In genomic region chr9:77952641-77953341, GRCh38 we compare ENCODE assay signal across 9 cellular contexts.
DNase-seq lines count a peak whose midpoint lies in the region; ATAC-seq and TF ChIP-seq lines count a peak whose summit lies in the region.
"Had no signal": no experiment of that assay in that cellular context is flagged by ENCODE, and none has a peak within 500 bp of the region (broad histone marks: within the 10 kb centered on the region; RNA-seq: fewer than 3 reads in every experiment).

No MANE protein-coding gene starts in this region.

- H3K9me3 Mint-ChIP-seq in WTC11, result no peaks in the 10 kb centered on the region
- no peaks in the 10 kb centered on the region for H3K9me3 Mint-ChIP-seq in activated T-helper 2 cell treated with anti-CD3 and anti-CD28 coated beads, Interferon-gamma antibody, Interleukin-2, Interleukin-4, amounts not matched to agents 10 μg/mL and 5 μg/mL and 100 μg/mL, durations not matched to agents 14 hours and 24 hours and 36 hours

- H3K4me3 Mint-ChIP-seq in WTC11, result no peak overlapping the region
- no peak overlapping the region for H3K4me3 Mint-ChIP-seq in activated T-helper 2 cell treated with anti-CD3 and anti-CD28 coated beads, Interferon-gamma antibody, Interleukin-2, Interleukin-4, amounts not matched to agents 10 μg/mL and 5 μg/mL and 100 μg/mL, durations not matched to agents 14 hours and 24 hours and 36 hours (ENCODE audit: low read depth)

- no peaks in the 10 kb centered on the region for H3K27me3 ChIP-seq in HL-60 (ENCODE audit: insufficient read depth, poor library complexity, severe bottlenecking)
- no peaks in the 10 kb centered on the region for H3K27me3 ChIP-seq in thoracic aorta (replicated peaks; ENCODE audit: insufficient read depth)

- no peak overlapping the region for H3K4me3 ChIP-seq in HL-60 (replicated peaks; ENCODE audit: insufficient read depth, low read length)
- peak overlapping the region; percentile 41 for H3K4me3 ChIP-seq in thoracic aorta

- ATAC-seq in WTC11 (no peak), left cardiac atrium (peak; percentile 70 to 82), thoracic aorta (ENCODE audit: insufficient number of reproducible peaks, low FRiP score, low read depth) (no peak), GM19035 (IDR thresholded peaks at IDR 0.05; ENCODE audit: unreplicated experiment) (no peak)

- H3K36me3 ChIP-seq in thoracic aorta, result no peaks in the 10 kb centered on the region

- no peaks in the 10 kb centered on the region for H3K9me3 ChIP-seq in thoracic aorta

- intact Hi-C loops in left cardiac atrium (cut with DNase I), result no loop called here
- intact Hi-C loops in activated T-helper 2 cell treated with anti-CD3 and anti-CD28 coated beads, Interferon-gamma antibody, Interleukin-2, Interleukin-4, amounts not matched to agents 10 μg/mL and 5 μg/mL and 100 μg/mL, durations not matched to agents 14 hours and 24 hours and 36 hours (cut with micrococcal nuclease), result no loop called here

- no peaks in the 10 kb centered on the region for H3K27me3 Mint-ChIP-seq in WTC11 (ENCODE audit: low read depth)
- H3K27me3 Mint-ChIP-seq in activated T-helper 2 cell treated with anti-CD3 and anti-CD28 coated beads, Interferon-gamma antibody, Interleukin-2, Interleukin-4, amounts not matched to agents 10 μg/mL and 5 μg/mL and 100 μg/mL, durations not matched to agents 14 hours and 24 hours and 36 hours (ENCODE audit: low read depth), result no peaks in the 10 kb centered on the region

- H3K4me1 Mint-ChIP-seq in WTC11, result peaks cover 79% of the 10 kb centered on the region
- peaks cover 33% of the 10 kb centered on the region for H3K4me1 Mint-ChIP-seq in activated T-helper 2 cell treated with anti-CD3 and anti-CD28 coated beads, Interferon-gamma antibody, Interleukin-2, Interleukin-4, amounts not matched to agents 10 μg/mL and 5 μg/mL and 100 μg/mL, durations not matched to agents 14 hours and 24 hours and 36 hours (ENCODE audit: low read depth)

- no peak for TF ChIP-seq CTCF in HL-60 (IDR thresholded peaks at IDR 0.05; ENCODE audit: insufficient read depth, low read length)
- TF ChIP-seq CTCF in WTC11 (IDR thresholded peaks at IDR 0.05), result no peak
- no peak for TF ChIP-seq CTCF in thoracic aorta (IDR thresholded peaks at IDR 0.05)

- CTCF ChIA-PET in WTC11 (lab: Charles Lee), result interaction anchor here (0.7 kb wide), 1 partner anchor 25 kb away, joined by 3 read pairs; no protein-coding TSS in a partner anchor

- peaks cover 45 to 78% of the 10 kb centered on the region in 2 donors for H3K4me1 ChIP-seq in thoracic aorta (ENCODE audit: control insufficient read depth in 1 of 2, low read depth in 2 of 2)

- H3K36me3 Mint-ChIP-seq in WTC11, result no peaks in the 10 kb centered on the region
- peaks cover 4% of the 10 kb centered on the region for H3K36me3 Mint-ChIP-seq in activated T-helper 2 cell treated with anti-CD3 and anti-CD28 coated beads, Interferon-gamma antibody, Interleukin-2, Interleukin-4, amounts not matched to agents 10 μg/mL and 5 μg/mL and 100 μg/mL, durations not matched to agents 14 hours and 24 hours and 36 hours (ENCODE audit: low read depth)

- DNase-seq in HL-60 (ENCODE audit: low read depth in 1 of 2, low spot score in 1 of 2) (no peak), WTC11 (ENCODE audit: low spot score) (no peak), left cardiac atrium (no peak), thoracic aorta (ENCODE audit: low spot score) (no peak), superior temporal gyrus (ENCODE audit: extremely low spot score) (no peak), NCI-H2196 treated with DMSO at 0.1 percent for 48 hours (lab: John Stamatoyannopoulos, UW; ENCODE audit: unreplicated experiment) (no peak)
- DNase-seq in activated T-helper 2 cell treated with anti-CD3 and anti-CD28 coated beads, Interferon-gamma antibody, Interleukin-2, Interleukin-4, amounts not matched to agents 10 μg/mL and 5 μg/mL and 100 μg/mL, durations not matched to agents 14 hours and 24 hours and 36 hours (ENCODE audit: low spot score), result no peak
- DNase-seq: occipital lobe had no signal

- peak overlapping the region; percentile 16; the same call in 1 of the 2 replicates for H3K27ac Mint-ChIP-seq in WTC11
- H3K27ac Mint-ChIP-seq in activated T-helper 2 cell treated with anti-CD3 and anti-CD28 coated beads, Interferon-gamma antibody, Interleukin-2, Interleukin-4, amounts not matched to agents 10 μg/mL and 5 μg/mL and 100 μg/mL, durations not matched to agents 14 hours and 24 hours and 36 hours, result no peak overlapping the region

- H3K27ac ChIP-seq in HL-60 (replicated peaks) (peak overlapping the region; percentile 12; the same call in 1 of the 2 replicates), thoracic aorta (peak overlapping the region; percentile 15 to 35)

- POLR2A ChIA-PET in WTC11 (lab: Charles Lee), result no interaction called here

TF ChIP-seq in WTC11, 78 proteins besides CTCF, POLR2A, EP300 and RAD21 (continues in another document):
- no peak for TF ChIP-seq NR1H2 (CRISPR knock-in tag; IDR thresholded peaks at IDR 0.05)
- no peak for TF ChIP-seq ATF1 (CRISPR knock-in tag; IDR thresholded peaks at IDR 0.05)
- TF ChIP-seq ZNF423 (CRISPR knock-in tag; IDR thresholded peaks at IDR 0.05), result no peak
- TF ChIP-seq AFF4 (CRISPR knock-in tag; IDR thresholded peaks at IDR 0.05; ENCODE audit: borderline replicate concordance), result no peak
- no peak for TF ChIP-seq TEAD1 (CRISPR knock-in tag; IDR thresholded peaks at IDR 0.05)
- no peak for TF ChIP-seq ERG (CRISPR knock-in tag; IDR thresholded peaks at IDR 0.05)
- no peak for TF ChIP-seq SMAD4 (CRISPR knock-in tag; IDR thresholded peaks at IDR 0.05)
- TF ChIP-seq IRF1 (CRISPR knock-in tag; IDR thresholded peaks at IDR 0.05), result no peak
- TF ChIP-seq ZBTB21 (CRISPR knock-in tag; IDR thresholded peaks at IDR 0.05; ENCODE audit: borderline replicate concordance), result no peak
- no peak for TF ChIP-seq ZMAT4 (CRISPR knock-in tag; IDR thresholded peaks at IDR 0.05)
- TF ChIP-seq PREB (CRISPR knock-in tag; IDR thresholded peaks at IDR 0.05; ENCODE audit: borderline replicate concordance), result no peak
- TF ChIP-seq NR2C2 (CRISPR knock-in tag; IDR thresholded peaks at IDR 0.05), result no peak

Comparison
In these comparisons a context has a peak if more than half of its experiments do, and no peak if none do; other contexts are left out.
1. ATAC-seq: peak in left cardiac atrium (2 of 2); none in WTC11 (single experiment), thoracic aorta (single experiment) and GM19035 (single experiment).